8 cellular contexts compared by ENCODE assay signal in the genomic region with DNA sequence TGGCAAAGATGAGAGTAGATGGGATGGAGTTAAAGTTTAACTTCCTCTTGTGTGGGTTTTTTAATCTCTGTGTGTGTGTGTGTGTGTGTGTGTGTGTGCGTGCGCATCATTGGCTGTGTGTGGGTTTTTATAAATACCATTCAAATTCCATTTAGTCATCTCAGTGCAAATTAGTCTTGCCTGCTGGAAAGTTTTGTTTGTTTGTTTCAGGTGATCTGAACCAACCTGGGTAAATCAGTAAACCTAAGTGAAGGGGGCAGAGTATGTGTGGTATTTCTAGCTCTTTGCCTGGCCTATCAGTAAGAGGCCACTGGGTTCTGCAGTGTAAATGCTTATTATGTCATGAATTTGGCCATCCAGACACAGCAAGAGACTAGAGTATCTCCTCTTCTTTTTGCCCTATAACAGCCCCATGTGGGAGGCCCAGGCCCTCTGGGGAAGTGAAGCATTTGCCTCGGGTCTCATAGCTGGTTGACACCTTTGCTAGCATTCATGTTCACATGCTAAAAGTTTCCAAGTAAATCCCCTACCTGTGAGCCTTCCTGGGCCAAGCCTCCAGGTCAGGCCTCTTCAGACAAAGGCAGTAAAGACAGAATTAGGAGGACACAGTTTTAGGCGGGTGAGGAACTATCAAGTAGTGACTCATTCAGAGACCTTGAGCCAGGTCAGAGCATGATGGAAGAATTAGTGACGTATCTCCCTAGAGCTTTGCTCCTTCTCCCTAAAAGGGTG. TPM values are rescaled to one million over a fixed set of nuclear protein-coding genes. Genes with fewer than 3 reads are reported as not detected.
DNase-seq lines count a peak whose midpoint lies in the region; ATAC-seq and TF ChIP-seq lines count a peak whose summit lies in the region.

No MANE protein-coding gene starts in this region.

- no peaks in the 10 kb centered on the region for H3K9me3 ChIP-seq in left ventricle myocardium inferior (replicated peaks)
- H3K9me3 ChIP-seq in upper lobe of left lung, result no peaks in the 10 kb centered on the region
- no peaks in the 10 kb centered on the region for H3K9me3 ChIP-seq in effector memory CD4-positive, alpha-beta T cell (ENCODE audit: control insufficient read depth, low read length)
- no peaks in the 10 kb centered on the region for H3K9me3 ChIP-seq in HAP-1

- no peaks in the 10 kb centered on the region for H3K27me3 ChIP-seq in left ventricle myocardium inferior (ENCODE audit: low read depth)
- H3K27me3 ChIP-seq in upper lobe of left lung, result no peaks in the 10 kb centered on the region
- H3K27me3 ChIP-seq in effector memory CD4-positive, alpha-beta T cell (replicated peaks; ENCODE audit: control insufficient read depth, insufficient read depth, low read length, poor library complexity, severe bottlenecking), result no peaks in the 10 kb centered on the region
- no peaks in the 10 kb centered on the region for H3K27me3 ChIP-seq in HAP-1 (ENCODE audit: low read depth)

- H3K4me3 ChIP-seq in left ventricle myocardium inferior (no peak overlapping the region), epithelial cell of esophagus (ENCODE audit: low read length) (no peak overlapping the region), upper lobe of left lung (no peak overlapping the region), HAP-1 (no peak overlapping the region)
- no peak overlapping the region for H3K4me3 ChIP-seq in effector memory CD4-positive, alpha-beta T cell (ENCODE audit: insufficient read depth, low read depth, low read length, poor library complexity, severe bottlenecking)

- peak; percentile 24 for ATAC-seq in left ventricle myocardium superior
- peak; percentile 39 for ATAC-seq in HG03558 (IDR thresholded peaks at IDR 0.05; ENCODE audit: extremely low read depth, unreplicated experiment)
- peak; percentile 68 to 91 for ATAC-seq in upper lobe of left lung (ENCODE audit: low FRiP score in 2 of 2)

- H3K36me3 ChIP-seq in left ventricle myocardium inferior (peaks cover 63% of the 10 kb centered on the region), upper lobe of left lung (peaks cover 5 to 82% (median 57%) of the 10 kb centered on the region in 4 donors), HAP-1 (replicated peaks) (peaks cover 63% of the 10 kb centered on the region)
- peaks cover 50% of the 10 kb centered on the region for H3K36me3 ChIP-seq in effector memory CD4-positive, alpha-beta T cell (ENCODE audit: control insufficient read depth, insufficient read depth, low read length)

- WGBS in upper lobe of left lung, 2 donors, result 60 to 62% methylated on average over 5 of the region's 5 CpGs

- DNase-seq in left ventricle myocardium superior (no peak), left ventricle myocardium inferior (no peak), epithelial cell of esophagus (ENCODE audit: low read depth) (peak; percentile 15), upper lobe of left lung (no peak), NCI-H226 (no peak), HAP-1 (ENCODE audit: low spot score in 2 of 2) (no peak)
- DNase-seq in effector memory CD4-positive, alpha-beta T cell, result no peak

- TF ChIP-seq EP300 in upper lobe of left lung (IDR thresholded peaks at IDR 0.05), result no peak

- no peak for TF ChIP-seq CTCF in left ventricle myocardium inferior (IDR thresholded peaks at IDR 0.05; ENCODE audit: borderline replicate concordance)
- TF ChIP-seq CTCF in epithelial cell of esophagus (IDR thresholded peaks at IDR 0.05; ENCODE audit: insufficient read depth, low read depth, low read length, missing control alignments), result no peak
- no peak for TF ChIP-seq CTCF in upper lobe of left lung (IDR thresholded peaks at IDR 0.05)

- intact Hi-C loops in left ventricle myocardium superior (cut with micrococcal nuclease) (no loop called here), left ventricle myocardium inferior (cut with micrococcal nuclease) (no loop called here)

- in situ Hi-C loops in HAP-1 (cut with MboI; ENCODE audit: low sequenced_read_pairs), result loop anchor here (10.0 kb wide), 2 partner anchors 68 to 238 kb away; a partner anchor contains a TSS

- no peak overlapping the region for H3K27ac ChIP-seq in left ventricle myocardium inferior (replicated peaks)
- H3K27ac ChIP-seq in upper lobe of left lung, result peak overlapping the region in 2 of 4 donors; percentile 10 to 46
- no peak overlapping the region for H3K27ac ChIP-seq in effector memory CD4-positive, alpha-beta T cell (ENCODE audit: insufficient read depth, low read length, poor library complexity, severe bottlenecking)

- H3K4me1 ChIP-seq in left ventricle myocardium inferior, result peaks cover 21% of the 10 kb centered on the region
- peaks cover 3 to 7% (median 5%) of the 10 kb centered on the region in 4 donors for H3K4me1 ChIP-seq in upper lobe of left lung
- H3K4me1 ChIP-seq in effector memory CD4-positive, alpha-beta T cell (ENCODE audit: control insufficient read depth, insufficient read depth, low read length, poor library complexity, severe bottlenecking), result no peaks in the 10 kb centered on the region
- no peaks in the 10 kb centered on the region for H3K4me1 ChIP-seq in HAP-1

- TF ChIP-seq POLR2A in upper lobe of left lung (IDR thresholded peaks at IDR 0.05), result no peak

RNA-seq across cellular contexts. Expression of a gene that starts 14.7 kb away (rescaled TPM):
- total RNA-seq in left ventricle myocardium superior (35.5 TPM), left ventricle myocardium inferior (34.3 TPM), upper lobe of left lung (100 to 1,000 TPM in 1 of 6 donors, 10 to 100 TPM in 5; 58.2 to 159 (median 63.1) TPM)

RNA-seq across cellular contexts. Expression of a gene that starts 32.6 kb away (rescaled TPM):
- total RNA-seq in left ventricle myocardium superior (9.8 TPM), left ventricle myocardium inferior (10.5 TPM), upper lobe of left lung (100 to 1,000 TPM in 5 of 6 donors, 10 to 100 TPM in 1; 92.8 to 272 (median 167) TPM)

Comparison
In these comparisons a context has a peak if more than half of its experiments do, and no peak if none do; other contexts are left out.
1. ATAC-seq: peak in every context shown above with its lines; median percentile 80 in upper lobe of left lung; 39 in HG03558; 24 in left ventricle myocardium superior.